In the genomic region with DNA sequence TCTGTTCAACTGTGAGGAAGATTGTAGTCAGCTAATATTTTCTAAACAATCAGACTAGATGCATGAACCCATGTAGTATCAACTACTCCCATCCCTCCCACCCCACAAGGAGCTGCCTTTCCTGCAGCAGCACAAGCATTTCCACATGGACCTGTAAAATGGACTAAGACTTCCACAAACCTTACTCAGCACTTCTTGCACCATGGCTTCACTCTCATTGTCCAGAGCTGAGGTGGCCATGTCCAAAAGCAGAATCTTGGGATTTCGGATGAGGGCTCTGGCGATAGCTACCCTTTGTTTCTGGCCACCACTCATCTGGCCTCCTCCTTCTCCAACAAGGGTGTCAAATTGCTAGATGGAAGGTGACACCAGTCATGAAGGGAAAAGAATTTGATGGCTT, we compare ENCODE assay signal across 8 cellular contexts.
"Had no signal": no experiment of that assay in that cellular context is flagged by ENCODE, and none has a peak within 500 bp of the region (broad histone marks: within the 10 kb centered on the region; RNA-seq: fewer than 3 reads in every experiment).

No MANE protein-coding gene starts in this region.

- H3K4me2 ChIP-seq: KMS-11 had no signal

- H3K27ac ChIP-seq: GM23248, KMS-11 had no signal

- H3K4me3 Mint-ChIP-seq: H9 had no signal

- H3K9me3 Mint-ChIP-seq: H9 had no signal

- H3K27ac Mint-ChIP-seq: H9 had no signal

- H3K9ac ChIP-seq: GM23248, KMS-11 had no signal

- H2AFZ ChIP-seq: GM23248 had no signal

- FAIRE-seq: H54, HTR-8/SVneo had no signal

- DNase-seq: GM23248, GOT3, H9, HCEC 1CT, KBM-7 had no signal

- H3K4me1 Mint-ChIP-seq: H9 had no signal

- H3K4me3 ChIP-seq: GM23248 had no signal
